Comparison of ENCODE assay signal across 8 cellular contexts in genomic region chr19:48624067-48624594, GRCh38.
DNase-seq lines count a peak whose midpoint lies in the region; ATAC-seq, FAIRE-seq and TF ChIP-seq lines count a peak whose summit lies in the region.

No MANE protein-coding gene starts in this region.

- FAIRE-seq in RCC 7860 (lab: Jason Lieb, UNC), result no peak

- ATAC-seq in GM18505 (IDR thresholded peaks at IDR 0.05; ENCODE audit: unreplicated experiment) (peak; percentile 59), HG02981 (IDR thresholded peaks at IDR 0.05; ENCODE audit: unreplicated experiment) (peak; percentile 65)

- no peak for TF ChIP-seq CTCF in choroid plexus epithelial cell (conservative IDR thresholded peaks at IDR 0.05; ENCODE audit: low read depth, low read length)

- no peak for TF ChIP-seq POLR2A in GM18505 (IDR thresholded peaks at IDR 0.05; ENCODE audit: borderline replicate concordance, extremely low read depth, insufficient read depth, insufficient read length)

- H3K4me3 ChIP-seq in choroid plexus epithelial cell (ENCODE audit: low read depth, low read length), result peak overlapping the region; percentile 70

- DNase-seq in NCI-H2196 treated with DMSO at 0.1 percent for 48 hours (lab: John Stamatoyannopoulos, UW; ENCODE audit: unreplicated experiment) (peak; percentile 97), choroid plexus epithelial cell (ENCODE audit: low read depth) (peak; percentile 99), kidney tubule cell (ENCODE audit: low spot score) (peak; percentile 97), RCC 7860 (ENCODE audit: low spot score) (no peak)
- peak; percentile 99 for DNase-seq in activated CD4-positive, alpha-beta T cell treated with anti-CD3 and anti-CD28 coated beads for 48 hours
- DNase-seq in stimulated activated CD4-positive, alpha-beta T cell treated with anti-CD3 and anti-CD28 coated beads, Interleukin-15, amount 100 ng/mL, for 48 hours (ENCODE audit: low read depth in 2 of 2), result peak; percentile 93 to 98
